In the genomic region with DNA sequence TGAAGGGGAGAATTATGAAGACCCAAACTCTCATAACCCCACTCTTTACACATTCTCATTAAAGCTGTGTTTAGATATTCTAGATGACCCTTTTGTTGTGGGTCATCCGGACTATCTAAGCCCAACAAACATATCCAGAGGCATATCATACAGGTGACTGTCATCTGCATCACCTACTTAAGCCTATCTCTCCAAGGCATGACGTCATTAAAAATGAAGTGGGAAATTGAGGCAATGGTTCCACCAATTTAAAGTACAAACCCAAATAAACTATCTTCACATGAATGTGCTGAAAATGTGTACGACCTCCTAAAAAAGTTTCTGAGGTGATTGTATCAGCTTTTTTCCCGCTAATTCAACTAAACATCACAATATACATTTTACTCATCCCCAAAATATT, we compare ENCODE assay signal across 32 cellular contexts.
"Had no signal": no experiment of that assay in that cellular context is flagged by ENCODE, and none has a peak within 500 bp of the region (broad histone marks: within the 10 kb centered on the region; RNA-seq: fewer than 3 reads in every experiment).

No MANE protein-coding gene starts in this region.

- DNase-seq: activated B cell treated with CpG ODN at 0.5 μM for 24 hours; activated CD4-positive, alpha-beta memory T cell treated with anti-CD3 and anti-CD28 coated beads for 36 hours; activated CD4-positive, alpha-beta T cell treated with anti-CD3 and anti-CD28 coated beads for 4 hours; activated CD4-positive, alpha-beta T cell treated with anti-CD3 and anti-CD28 coated beads, Interleukin-2, amount 10 ng/mL, durations not matched to agents 24 days and 14 days; activated CD4-positive, alpha-beta T cell treated with anti-CD3 and anti-CD28 coated beads, Interleukin-2, amount 50 U/mL, for 1 hour; activated CD4-positive, alpha-beta T cell treated with anti-CD3 and anti-CD28 coated beads, Interleukin-2, amount 50 U/mL, for 4 hours; activated CD4-positive, CD25-positive, alpha-beta regulatory T cell treated with anti-CD3 and anti-CD28 coated beads, Interleukin-2, amount 50 U/mL, for 72 hours; activated CD8-positive, alpha-beta memory T cell treated with anti-CD3 and anti-CD28 coated beads, Interleukin-2, amount 50 U/mL, for 4 hours; activated CD8-positive, alpha-beta T cell treated with anti-CD3 and anti-CD28 coated beads for 36 hours; activated effector memory CD4-positive, alpha-beta T cell treated with anti-CD3 and anti-CD28 coated beads, Interleukin-2, amount 50 U/mL, for 16 hours; activated gamma-delta T cell treated with Interleukin-2 at 50 U/mL for 16 hours; activated naive CD4-positive, alpha-beta T cell; activated naive CD4-positive, alpha-beta T cell treated with anti-CD3 and anti-CD28 coated beads, Interleukin-2, amount 10 ng/mL, durations not matched to agents 7 days and 5 days; activated naive CD8-positive, alpha-beta T cell treated with anti-CD3 and anti-CD28 coated beads for 36 hours; activated T-cell treated with anti-CD3 and anti-CD28 coated beads for 4 hours; activated T-cell treated with anti-CD3 and anti-CD28 coated beads, Interleukin-2, amount 50 U/mL, for 1 hour; activated T-cell treated with anti-CD3 and anti-CD28 coated beads, Interleukin-2, amount 50 U/mL, for 4 hours; activated T-cell treated with anti-CD3 and anti-CD28 coated beads, Interleukin-2, amount 50 U/mL, for 72 hours; adrenal gland; amniotic stem cell; aorta; body of pancreas; brain microvascular endothelial cell; central memory CD4-positive, alpha-beta T cell; T-cell; T-helper 17 cell had no signal

- ATAC-seq: activated CD8-positive, alpha-beta T cell treated with anti-CD3 and anti-CD28 coated beads for 36 hours; activated naive CD4-positive, alpha-beta T cell treated with anti-CD3 and anti-CD28 coated beads, Interleukin-2, amount 50 U/mL, for 72 hours; activated T-cell treated with anti-CD3 and anti-CD28 coated beads, Interleukin-2, amount 50 U/mL, for 4 hours; activated T-cell treated with anti-CD3 and anti-CD28 coated beads, Interleukin-2, amount 50 U/mL, for 72 hours; activated T-helper 17 cell treated with anti-CD3 and anti-CD28 coated beads, Interleukin-2, amount 50 U/mL, for 72 hours; body of pancreas; T-cell; T-helper 17 cell had no signal

- H3K9me3 ChIP-seq: adrenal gland, body of pancreas, breast epithelium had no signal

- H3K36me3 ChIP-seq: adrenal gland, brain microvascular endothelial cell, breast epithelium had no signal

- FAIRE-seq: astrocyte, TTC549 had no signal

- H3K4me1 ChIP-seq: breast epithelium had no signal

- H3K27me3 ChIP-seq: adrenal gland, body of pancreas, brain microvascular endothelial cell, breast epithelium had no signal

- H3K27ac ChIP-seq: adrenal gland, body of pancreas, brain microvascular endothelial cell, breast epithelium, VCaP had no signal

- H3K4me3 ChIP-seq: adrenal gland, body of pancreas, breast epithelium had no signal
